ENCODE assay signal across 1 cellular context in genomic region chr2:10432315-10433181, GRCh38.
TF ChIP-seq lines count a peak whose summit lies in the region.

No MANE protein-coding gene starts in this region.

TF ChIP-seq in HEK293, 187 proteins besides CTCF, POLR2A, EP300 and RAD21 (continued from another document):
- TF ChIP-seq ZBTB49 (tag by site-specific recombination; IDR thresholded peaks at IDR 0.05; ENCODE audit: low read depth) (no peak), ZIC2 (tag by site-specific recombination; IDR thresholded peaks at IDR 0.05) (peak; percentile 71), SP2 (tag by site-specific recombination; IDR thresholded peaks at IDR 0.05) (0 out of 2 replicates have a peak, but pooled peaks have one; percentile 7), ZNF76 (tag by site-specific recombination; IDR thresholded peaks at IDR 0.05; ENCODE audit: borderline replicate concordance, low read depth) (no peak)
